10 cellular contexts compared by ENCODE assay signal in the genomic region with DNA sequence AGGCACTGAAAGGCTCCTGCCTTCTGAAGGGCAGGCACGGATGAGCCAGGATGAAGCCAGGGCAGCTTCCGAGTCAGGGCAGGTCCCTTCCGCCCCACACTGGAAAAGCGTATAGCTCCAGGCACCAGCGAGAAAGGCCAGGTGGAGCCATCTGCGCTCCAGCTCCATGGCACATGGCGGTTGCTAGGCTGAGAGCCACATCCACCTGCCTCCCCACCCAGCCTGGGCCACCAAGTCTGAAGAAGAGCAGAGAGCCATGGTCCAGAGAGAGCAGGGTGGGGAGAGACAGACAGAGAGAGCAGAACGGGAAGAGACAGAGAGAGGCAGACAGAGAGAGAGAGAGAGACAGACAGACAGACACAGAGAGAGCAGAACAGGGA. TPM values are rescaled to one million over a fixed set of nuclear protein-coding genes. Genes with fewer than 3 reads are reported as not detected.
A peak's percentile ranks its signal among the peaks of the same experiment; 100 is the strongest.
DNase-seq lines count a peak whose midpoint lies in the region; ATAC-seq lines count a peak whose summit lies in the region.
"Had no signal": no experiment of that assay in that cellular context is flagged by ENCODE, and none has a peak within 500 bp of the region (broad histone marks: within the 10 kb centered on the region; RNA-seq: fewer than 3 reads in every experiment).

No MANE protein-coding gene starts in this region.

- ATAC-seq in left lobe of liver = no peak

- DNase-seq in NCI-H1417 (lab: John Stamatoyannopoulos, UW) = peak in 2 of 3 experiments; percentile 44 to 57
- no peak for DNase-seq in NCI-H1417 treated with DMSO at 0.1 percent for 48 hours (lab: John Stamatoyannopoulos, UW)
- DNase-seq in NCI-H2171 treated with DMSO at 0.1 percent for 48 hours (lab: John Stamatoyannopoulos, UW) = peak; percentile 26
- DNase-seq in iPS-NIHi7 (ENCODE audit: extremely low spot score) = peak; percentile 19
- DNase-seq in left lobe of liver (ENCODE audit: low spot score) = no peak
- DNase-seq in putamen (ENCODE audit: low spot score) = no peak
- DNase-seq: adrenal gland, Calu3, NCI-H446 treated with DMSO at 0.1 percent for 48 hours had no signal

RNA-seq across cellular contexts. Expression of gene FNDC10, which starts 5.3 kb away (rescaled TPM):
- total RNA-seq in left lobe of liver = 0.58 TPM
- total RNA-seq: A172 had no signal

RNA-seq across cellular contexts. Expression of gene SSU72, which starts 19.9 kb away (rescaled TPM):
- total RNA-seq in left lobe of liver = 65.4 TPM

RNA-seq across cellular contexts. Expression of gene MIB2, which starts 20.7 kb away (rescaled TPM):
- total RNA-seq in left lobe of liver = 65.1 TPM

RNA-seq across cellular contexts. Expression of gene MMP23B, which starts 37.4 kb away (rescaled TPM):
- 1.6 TPM for total RNA-seq in left lobe of liver
- total RNA-seq: A172 had no signal

RNA-seq across cellular contexts. Expression of gene TMEM240, which starts 54.2 kb away (rescaled TPM):
- total RNA-seq in left lobe of liver = 0.98 TPM
- total RNA-seq: A172 had no signal

Comparison
In these comparisons a context has a peak if more than half of its experiments do, and no peak if none do; other contexts are left out.
1. DNase-seq: peak in NCI-H1417 (2 of 3), NCI-H2171 treated with DMSO at 0.1 percent for 48 hours (single experiment) and iPS-NIHi7 (single experiment); none in NCI-H1417 treated with DMSO at 0.1 percent for 48 hours (single experiment), left lobe of liver (single experiment) and putamen (single experiment).